9 cellular contexts compared by ENCODE assay signal in genomic region chr18:76080430-76080829, GRCh38.
"Had no signal": no experiment of that assay in that cellular context is flagged by ENCODE, and none has a peak within 500 bp of the region (broad histone marks: within the 10 kb centered on the region; RNA-seq: fewer than 3 reads in every experiment).

No MANE protein-coding gene starts in this region.

- H3K4me3 ChIP-seq: GM23248, GM23338, HAP-1 had no signal

- H2AFZ ChIP-seq: GM23248, GM23338 had no signal

- H3K9me3 ChIP-seq: HAP-1 had no signal

- H3K27ac ChIP-seq: GM23248 had no signal

- H3K4me1 ChIP-seq: HAP-1 had no signal

- H3K9ac ChIP-seq: GM23248 had no signal

- H3K4me2 ChIP-seq: GM23338 had no signal

- ATAC-seq: GM23338, HCT116 had no signal

- DNase-seq: GM23248, GOT3, H7, H9, HCEC 1CT, HFFc6 had no signal

- H3K36me3 ChIP-seq: HAP-1 had no signal
